ENCODE assay signal across 9 cellular contexts in genomic region chr17:40341808-40342574, GRCh38. TPM values are rescaled to one million over a fixed set of nuclear protein-coding genes. Genes with fewer than 3 reads are reported as not detected.
DNase-seq lines count a peak whose midpoint lies in the region; ATAC-seq and TF ChIP-seq lines count a peak whose summit lies in the region.
"Had no signal": no experiment of that assay in that cellular context is flagged by ENCODE, and none has a peak within 500 bp of the region (broad histone marks: within the 10 kb centered on the region; RNA-seq: fewer than 3 reads in every experiment).

No MANE protein-coding gene starts in this region.

- in situ Hi-C loops in GM13977 (cut with MboI; ENCODE audit: low pct_unique_long_range_greater_than_20kb, low sequenced_read_pairs, unreplicated experiment) = no loop called here

- DNase-seq in DMS114 treated with DMSO at 0.1 percent for 48 hours (lab: John Stamatoyannopoulos, UW; ENCODE audit: unreplicated experiment) = peak; percentile 36
- peak; percentile 39 for DNase-seq in MG63
- DNase-seq in activated naive CD8-positive, alpha-beta T cell treated with anti-CD3 and anti-CD28 coated beads, Interleukin-2, amount 10 ng/mL, durations not matched to agents 7 days and 5 days = no peak
- DNase-seq in cardiac muscle cell (ENCODE audit: low read depth in 1 of 2, low spot score in 1 of 2) = peak; percentile 78 to 86
- DNase-seq in omental fat pad (ENCODE audit: low spot score) = no peak
- no peak for DNase-seq in GM13977 (ENCODE audit: low spot score)

- peak overlapping the region; percentile 84 for H3K27ac ChIP-seq in cardiac muscle cell

- H3K4me3 ChIP-seq in MG63 (peak overlapping the region; percentile 42), cardiac muscle cell (peak overlapping the region; percentile 60)

- TF ChIP-seq CTCF in cardiac muscle cell (IDR thresholded peaks at IDR 0.05; ENCODE audit: low read depth, low read length) (no peak), omental fat pad (IDR thresholded peaks at IDR 0.05) (no peak), GM13977 (IDR thresholded peaks at IDR 0.05; ENCODE audit: extremely low read depth, insufficient read depth, missing control alignments) (no peak)

- H3K4me3 Mint-ChIP-seq in activated naive CD8-positive, alpha-beta T cell treated with anti-CD3 and anti-CD28 coated beads, Interleukin-2, amount 10 ng/mL, durations not matched to agents 7 days and 5 days = peak overlapping the region; percentile 84

- H3K36me3 ChIP-seq in MG63 (peaks cover 36% of the 10 kb centered on the region), cardiac muscle cell (no peaks in the 10 kb centered on the region)

- H3K27me3 Mint-ChIP-seq in activated naive CD8-positive, alpha-beta T cell treated with anti-CD3 and anti-CD28 coated beads, Interleukin-2, amount 10 ng/mL, durations not matched to agents 7 days and 5 days = no peaks in the 10 kb centered on the region

- peaks cover 50% of the 10 kb centered on the region for H3K4me1 ChIP-seq in cardiac muscle cell (ENCODE audit: low read depth)

- H3K27ac Mint-ChIP-seq in activated naive CD8-positive, alpha-beta T cell treated with anti-CD3 and anti-CD28 coated beads, Interleukin-2, amount 10 ng/mL, durations not matched to agents 7 days and 5 days = peak overlapping the region; percentile 73

- ATAC-seq in activated naive CD8-positive, alpha-beta T cell treated with anti-CD3 and anti-CD28 coated beads, Interleukin-2, amount 10 ng/mL, durations not matched to agents 7 days and 5 days (ENCODE audit: low read depth) = no peak
- peak; percentile 58 for ATAC-seq in omental fat pad (ENCODE audit: low FRiP score)
- ATAC-seq in GM18868 (IDR thresholded peaks at IDR 0.05; ENCODE audit: unreplicated experiment) = no peak
- ATAC-seq in GM21528 (IDR thresholded peaks at IDR 0.05; ENCODE audit: low FRiP score, unreplicated experiment) = no peak

- POLR2A ChIA-PET in activated naive CD8-positive, alpha-beta T cell treated with anti-CD3 and anti-CD28 coated beads, Interleukin-2, amount 10 ng/mL, durations not matched to agents 7 days and 5 days (lab: Charles Lee) = interaction anchor here (8.7 kb wide), 1 partner anchor 17 kb away, joined by 170 read pairs; no protein-coding TSS in a partner anchor

- H3K27me3 ChIP-seq in MG63 = no peaks in the 10 kb centered on the region
- H3K27me3 ChIP-seq in cardiac muscle cell = no peaks in the 10 kb centered on the region

- H3K9me3 ChIP-seq in MG63 = no peaks in the 10 kb centered on the region
- no peaks in the 10 kb centered on the region for H3K9me3 ChIP-seq in cardiac muscle cell (ENCODE audit: low read depth)

- H3K9me3 Mint-ChIP-seq in activated naive CD8-positive, alpha-beta T cell treated with anti-CD3 and anti-CD28 coated beads, Interleukin-2, amount 10 ng/mL, durations not matched to agents 7 days and 5 days = peaks cover 1% of the 10 kb centered on the region

- peaks cover 66% of the 10 kb centered on the region for H3K4me1 Mint-ChIP-seq in activated naive CD8-positive, alpha-beta T cell treated with anti-CD3 and anti-CD28 coated beads, Interleukin-2, amount 10 ng/mL, durations not matched to agents 7 days and 5 days

- H3K36me3 Mint-ChIP-seq in activated naive CD8-positive, alpha-beta T cell treated with anti-CD3 and anti-CD28 coated beads, Interleukin-2, amount 10 ng/mL, durations not matched to agents 7 days and 5 days = peaks cover 40% of the 10 kb centered on the region

RNA-seq across cellular contexts. Expression of gene GJD3, which starts 22.5 kb away (rescaled TPM):
- not detected in 2 replicates for total RNA-seq in MG63 (2014; rRNA removed; shearing (Covaris generic); ENCODE audit: low replicate concordance)
- total RNA-seq in activated naive CD8-positive, alpha-beta T cell treated with anti-CD3 and anti-CD28 coated beads, Interleukin-2, amount 10 ng/mL, durations not matched to agents 7 days and 5 days = under 1 TPM in 1 of 2 experiments, not detected in 1; 0.48 TPM
- total RNA-seq in cardiac muscle cell (0.48 and 1.7 TPM in 2 replicates), omental fat pad (1 to 10 TPM in 1 of 4 donors, under 1 TPM in 1, not detected in 2; 0.60 to 2.0 TPM)
- 4.6 and 8.6 TPM in 2 replicates for polyA plus RNA-seq in cardiac muscle cell
- total RNA-seq: activated CD8-positive, alpha-beta memory T cell treated with anti-CD3 and anti-CD28 coated beads for 36 hours had no signal

RNA-seq across cellular contexts. Expression of gene RARA, which starts 33.0 kb away (rescaled TPM):
- 8.9 and 11.2 TPM in 2 replicates for total RNA-seq in MG63 (2014; rRNA removed; shearing (Covaris generic); ENCODE audit: low replicate concordance)
- total RNA-seq in activated naive CD8-positive, alpha-beta T cell treated with anti-CD3 and anti-CD28 coated beads, Interleukin-2, amount 10 ng/mL, durations not matched to agents 7 days and 5 days = 10 to 100 TPM; 51.7 to 53.6 TPM
- total RNA-seq in cardiac muscle cell (58.9 and 61.3 TPM in 2 replicates), omental fat pad (10 to 100 TPM; 26.7 to 61.5 (median 35.9) TPM)
- 33.2 and 43.4 TPM in 2 replicates for polyA plus RNA-seq in cardiac muscle cell

RNA-seq across cellular contexts. Expression of gene CDC6, which starts 54.3 kb away (rescaled TPM):
- 31.1 and 111 TPM in 2 replicates for total RNA-seq in MG63 (2014; rRNA removed; shearing (Covaris generic); ENCODE audit: low replicate concordance)
- total RNA-seq in activated naive CD8-positive, alpha-beta T cell treated with anti-CD3 and anti-CD28 coated beads, Interleukin-2, amount 10 ng/mL, durations not matched to agents 7 days and 5 days = 10 to 100 TPM; 67.9 to 75.2 TPM
- total RNA-seq in cardiac muscle cell (7.7 and 16.1 TPM in 2 replicates), omental fat pad (1 to 10 TPM in 2 of 4 donors, under 1 TPM in 2; 0.56 to 4.3 (median 1.7) TPM)
- polyA plus RNA-seq in cardiac muscle cell = 7.2 and 20.1 TPM in 2 replicates

Comparison
In these comparisons a context has a peak if more than half of its experiments do, and no peak if none do; other contexts are left out.
1. DNase-seq: peak in DMS114 treated with DMSO at 0.1 percent for 48 hours (single experiment), MG63 (single experiment) and cardiac muscle cell (2 of 2); none in activated naive CD8-positive, alpha-beta T cell treated with anti-CD3 and anti-CD28 coated beads, Interleukin-2, amount 10 ng/mL, durations not matched to agents 7 days and 5 days (single experiment), omental fat pad (single experiment) and GM13977 (single experiment).